8 cellular contexts compared by ENCODE assay signal in the genomic region with DNA sequence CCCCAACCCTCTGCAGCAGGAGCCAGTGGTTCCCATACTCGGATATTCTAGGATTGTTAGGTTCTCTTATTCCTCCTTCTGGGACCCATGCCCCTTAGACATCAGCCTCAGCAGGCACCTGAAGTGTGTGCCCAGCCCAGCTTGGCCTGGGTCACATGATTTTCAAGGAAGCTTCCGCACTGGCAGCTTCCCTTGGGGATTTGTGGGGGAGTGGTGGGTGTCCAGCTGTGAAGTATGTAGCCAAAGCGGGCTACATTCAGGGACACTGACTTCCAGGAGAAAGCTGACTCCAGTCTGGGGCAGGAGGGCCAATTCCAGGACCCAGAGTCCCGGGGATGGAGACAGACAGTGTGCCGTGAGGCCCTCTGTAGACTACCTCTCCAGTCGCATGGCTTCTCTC. TPM values are rescaled to one million over a fixed set of nuclear protein-coding genes. Genes with fewer than 3 reads are reported as not detected.
A peak's percentile ranks its signal among the peaks of the same experiment; 100 is the strongest.
DNase-seq lines count a peak whose midpoint lies in the region; ATAC-seq, FAIRE-seq and TF ChIP-seq lines count a peak whose summit lies in the region.

No MANE protein-coding gene starts in this region.

- no peaks in the 10 kb centered on the region for H3K9me3 ChIP-seq in SK-N-MC (ENCODE audit: low read depth, low read length)
- no peaks in the 10 kb centered on the region for H3K9me3 ChIP-seq in endothelial cell of umbilical vein (replicated peaks; ENCODE audit: control insufficient read depth, insufficient read depth, low read length)

- dilution Hi-C loops in endothelial cell of umbilical vein (cut with MboI; ENCODE audit: extremely low pct_ligation_motif_present, low sequenced_read_pairs): no loop called here

- peak; percentile 44 for DNase-seq in activated CD4-positive, alpha-beta T cell treated with anti-CD3 and anti-CD28 coated beads for 36 hours
- no peak for DNase-seq in activated CD4-positive, alpha-beta T cell treated with anti-CD3 and anti-CD28 coated beads, Interleukin-2, amount 50 U/mL, for 1 hour
- DNase-seq in SK-N-MC (ENCODE audit: low read depth, low spot score): no peak
- peak; percentile 25 for DNase-seq in endothelial cell of umbilical vein (ENCODE audit: low read depth, low spot score)
- DNase-seq in natural killer cell: no peak
- DNase-seq in stimulated activated CD4-positive, alpha-beta T cell treated with anti-CD3 and anti-CD28 coated beads, Interleukin-1b, Interleukin-23, amount 100 ng/mL, for 48 hours: no peak
- DNase-seq in cortex of kidney (lab: John Stamatoyannopoulos, UW): no peak

- no peak for FAIRE-seq in endothelial cell of umbilical vein (lab: Jason Lieb, UNC)

- no peaks in the 10 kb centered on the region for H3K9me3 Mint-ChIP-seq in activated CD4-positive, alpha-beta T cell treated with anti-CD3 and anti-CD28 coated beads for 36 hours (ENCODE audit: low read depth)
- no peaks in the 10 kb centered on the region for H3K9me3 Mint-ChIP-seq in natural killer cell

- no peak overlapping the region for H2AFZ ChIP-seq in endothelial cell of umbilical vein (ENCODE audit: low read depth, low read length)

- H3K9ac ChIP-seq in SK-N-MC (ENCODE audit: insufficient read length) (peak overlapping the region; percentile 59), endothelial cell of umbilical vein (replicated peaks; ENCODE audit: extremely low read depth, insufficient read depth, low read length) (peak overlapping the region; percentile 22)

- CTCF ChIA-PET in activated CD4-positive, alpha-beta T cell treated with anti-CD3 and anti-CD28 coated beads for 36 hours (lab: Charles Lee): interaction anchor here (0.6 to 3.5 kb wide), 8 partner anchors 10 to 475 kb away, joined by 3 to 13 read pairs (median 3); partner anchors contain the start of genes NOLC1 and PPRC1
- CTCF ChIA-PET in endothelial cell of umbilical vein (lab: Charles Lee): interaction anchor here (1.1 kb wide), 1 partner anchor 14 kb away, joined by 6 read pairs; the partner anchor contains the start of gene PPRC1

- H3K27me3 ChIP-seq in endothelial cell of umbilical vein (ENCODE audit: control insufficient read depth in 2 of 2, insufficient read depth in 2 of 2, low read length in 2 of 2): no peaks in the 10 kb centered on the region

- peak overlapping the region; percentile 97 for H3K27ac Mint-ChIP-seq in activated CD4-positive, alpha-beta T cell treated with anti-CD3 and anti-CD28 coated beads for 36 hours
- peak overlapping the region; percentile 77 to 95 for H3K27ac Mint-ChIP-seq in natural killer cell

- peak overlapping the region; percentile 18 for H3K4me2 ChIP-seq in endothelial cell of umbilical vein (ENCODE audit: insufficient read depth, low read length)

- peaks cover 55% of the 10 kb centered on the region for H3K4me1 Mint-ChIP-seq in activated CD4-positive, alpha-beta T cell treated with anti-CD3 and anti-CD28 coated beads for 36 hours
- H3K4me1 Mint-ChIP-seq in natural killer cell: peaks cover 44 to 65% of the 10 kb centered on the region in 2 donors

- H3K4me1 ChIP-seq in endothelial cell of umbilical vein (ENCODE audit: control insufficient read depth, extremely low read depth, insufficient read depth, low read length): peaks cover 50% of the 10 kb centered on the region

- no peak for TF ChIP-seq POLR2A in endothelial cell of umbilical vein (IDR thresholded peaks at IDR 0.05; ENCODE audit: low read depth, low read length)

- H3K27ac ChIP-seq in SK-N-MC (peak overlapping the region; percentile 93), endothelial cell of umbilical vein (ENCODE audit: insufficient read depth, low read depth, low read length) (peak overlapping the region; percentile 12)

- BruUV-seq in endothelial cell of umbilical vein (replicated peaks; lab: Mats Ljungman, UMichigan): no TSS peak

- TF ChIP-seq CTCF in endothelial cell of umbilical vein (IDR thresholded peaks at IDR 0.05; ENCODE audit: extremely low read depth in 1 of 2, insufficient read depth in 1 of 2, low read depth in 1 of 2, low read length in 2 of 2) (no peak), natural killer cell (IDR thresholded peaks at IDR 0.05) (no peak)

- POLR2A ChIA-PET in activated CD4-positive, alpha-beta T cell treated with anti-CD3 and anti-CD28 coated beads for 36 hours (lab: Charles Lee): interaction anchor here (0.5 to 1.0 kb wide), 6 partner anchors 15 to 301 kb away, joined by 3 to 12 read pairs (median 3); partner anchors contain the start of gene OGA
- POLR2A ChIA-PET in endothelial cell of umbilical vein (lab: Charles Lee): no interaction called here

- no peak for ATAC-seq in activated CD4-positive, alpha-beta T cell treated with anti-CD3 and anti-CD28 coated beads for 36 hours
- ATAC-seq in natural killer cell (no peak), HG02759 (IDR thresholded peaks at IDR 0.05; ENCODE audit: unreplicated experiment) (no peak)

- intact Hi-C loops in activated CD4-positive, alpha-beta T cell treated with anti-CD3 and anti-CD28 coated beads for 36 hours (cut with DNase I, micrococcal nuclease): loop anchor here (1.0 to 10.0 kb wide), 7 partner anchors 275 to 767 kb away; partner anchors contain the start of genes ACTR1A (in 1 of the 2), BTRC (in 1 of the 2), FBXW4 (in 1 of the 2) and OGA (in 1 of the 2)
- intact Hi-C loops in endothelial cell of umbilical vein (cut with micrococcal nuclease) (loop anchor here (5.0 kb wide), 1 partner anchor 33 kb away; the partner anchor contains the start of gene NOLC1), natural killer cell (cut with micrococcal nuclease) (no loop called here)

- H3K4me3 Mint-ChIP-seq in activated CD4-positive, alpha-beta T cell treated with anti-CD3 and anti-CD28 coated beads for 36 hours: peak overlapping the region; percentile 81
- H3K4me3 Mint-ChIP-seq in natural killer cell: peak overlapping the region; percentile 87

- H3K36me3 ChIP-seq in SK-N-MC (ENCODE audit: insufficient read depth, low read length): no peaks in the 10 kb centered on the region
- H3K36me3 ChIP-seq in endothelial cell of umbilical vein (ENCODE audit: control insufficient read depth in 2 of 2, extremely low read depth in 1 of 2, insufficient read depth in 2 of 2, low read length in 2 of 2): no peaks in the 10 kb centered on the region

- H3K27me3 Mint-ChIP-seq in activated CD4-positive, alpha-beta T cell treated with anti-CD3 and anti-CD28 coated beads for 36 hours: no peaks in the 10 kb centered on the region
- H3K27me3 Mint-ChIP-seq in natural killer cell (ENCODE audit: low read depth in 2 of 2): no peaks in the 10 kb centered on the region

- H4K20me1 ChIP-seq in endothelial cell of umbilical vein (replicated peaks; ENCODE audit: control insufficient read depth, extremely low read depth, insufficient read depth, low read length): no peaks in the 10 kb centered on the region

- H3K36me3 Mint-ChIP-seq in activated CD4-positive, alpha-beta T cell treated with anti-CD3 and anti-CD28 coated beads for 36 hours (ENCODE audit: low read depth): no peaks in the 10 kb centered on the region
- no peaks in the 10 kb centered on the region for H3K36me3 Mint-ChIP-seq in natural killer cell

- peak overlapping the region; percentile 78 for H3K4me3 ChIP-seq in SK-N-MC
- peak overlapping the region in 1 of 3 experiments; percentile 98 for H3K4me3 ChIP-seq in endothelial cell of umbilical vein (replicated peaks in 1 of 3; ENCODE audit: insufficient read depth in 1 of 3, low read depth in 1 of 3, low read length in 3 of 3)

- H3K9me1 ChIP-seq in endothelial cell of umbilical vein (replicated peaks; ENCODE audit: control insufficient read depth, extremely low read depth, insufficient read depth, low read length): no peaks in the 10 kb centered on the region

- H3K79me2 ChIP-seq in endothelial cell of umbilical vein (ENCODE audit: control insufficient read depth, insufficient read depth, low read length): peaks cover 37% of the 10 kb centered on the region

RNA-seq across cellular contexts. Expression of gene LDB1, which starts 1.3 kb away (rescaled TPM):
- 10 to 100 TPM; 69.6 to 86.7 TPM for total RNA-seq in activated CD4-positive, alpha-beta T cell treated with anti-CD3 and anti-CD28 coated beads for 36 hours
- total RNA-seq in endothelial cell of umbilical vein: 65.7 and 67.7 TPM in 2 replicates
- polyA plus RNA-seq in endothelial cell of umbilical vein: 137 and 149 TPM in 2 replicates
- 73.3 and 78.4 TPM in 2 replicates for polyA plus RNA-seq in endothelial cell of umbilical vein (2011; cell fraction: cytosol; rRNA removed)
- 307 and 369 TPM in 2 replicates for polyA plus RNA-seq in endothelial cell of umbilical vein (2011; cell fraction: nucleus; rRNA removed)
- polyA plus RNA-seq in endothelial cell of umbilical vein (2012): 64.8 and 70.6 TPM in 2 replicates
- 153 and 184 TPM in 2 replicates for polyA minus RNA-seq in endothelial cell of umbilical vein
- polyA minus RNA-seq in endothelial cell of umbilical vein (2011; cell fraction: cytosol; rRNA and poly(A)+ RNA removed): 33.7 TPM
- 78.4 and 81.0 TPM in 2 replicates for polyA minus RNA-seq in endothelial cell of umbilical vein (2011; cell fraction: nucleus; rRNA and poly(A)+ RNA removed)
- total RNA-seq in natural killer cell: 100 to 1,000 TPM; 103 to 109 (median 104) TPM

RNA-seq across cellular contexts. Expression of gene PPRC1, which starts 14.0 kb away (rescaled TPM):
- total RNA-seq in activated CD4-positive, alpha-beta T cell treated with anti-CD3 and anti-CD28 coated beads for 36 hours: 10 to 100 TPM; 61.3 to 74.7 TPM
- total RNA-seq in endothelial cell of umbilical vein: 49.9 and 52.9 TPM in 2 replicates
- polyA plus RNA-seq in endothelial cell of umbilical vein: 26.1 and 27.0 TPM in 2 replicates
- polyA plus RNA-seq in endothelial cell of umbilical vein (2011; cell fraction: cytosol; rRNA removed): 21.3 and 22.0 TPM in 2 replicates
- 79.9 and 81.1 TPM in 2 replicates for polyA plus RNA-seq in endothelial cell of umbilical vein (2011; cell fraction: nucleus; rRNA removed)
- 33.8 and 34.1 TPM in 2 replicates for polyA plus RNA-seq in endothelial cell of umbilical vein (2012)
- 46.1 and 48.0 TPM in 2 replicates for polyA minus RNA-seq in endothelial cell of umbilical vein
- polyA minus RNA-seq in endothelial cell of umbilical vein (2011; cell fraction: cytosol; rRNA and poly(A)+ RNA removed): 24.3 TPM
- 34.3 and 47.4 TPM in 2 replicates for polyA minus RNA-seq in endothelial cell of umbilical vein (2011; cell fraction: nucleus; rRNA and poly(A)+ RNA removed)
- total RNA-seq in natural killer cell: 10 to 100 TPM; 29.1 to 48.0 (median 37.7) TPM

RNA-seq across cellular contexts. Expression of gene NOLC1, which starts 33.3 kb away (rescaled TPM):
- total RNA-seq in activated CD4-positive, alpha-beta T cell treated with anti-CD3 and anti-CD28 coated beads for 36 hours: 100 to 1,000 TPM; 206 to 283 TPM
- 68.2 and 73.1 TPM in 2 replicates for total RNA-seq in endothelial cell of umbilical vein
- polyA plus RNA-seq in endothelial cell of umbilical vein: 26.0 and 32.1 TPM in 2 replicates
- 54.2 and 70.4 TPM in 2 replicates for polyA plus RNA-seq in endothelial cell of umbilical vein (2011; cell fraction: cytosol; rRNA removed)
- 60.0 and 83.8 TPM in 2 replicates for polyA plus RNA-seq in endothelial cell of umbilical vein (2011; cell fraction: nucleus; rRNA removed)
- polyA plus RNA-seq in endothelial cell of umbilical vein (2012): 69.4 and 83.2 TPM in 2 replicates
- polyA minus RNA-seq in endothelial cell of umbilical vein: 29.8 and 32.6 TPM in 2 replicates
- polyA minus RNA-seq in endothelial cell of umbilical vein (2011; cell fraction: cytosol; rRNA and poly(A)+ RNA removed): 116 TPM
- polyA minus RNA-seq in endothelial cell of umbilical vein (2011; cell fraction: nucleus; rRNA and poly(A)+ RNA removed): 10.9 and 13.1 TPM in 2 replicates
- 10 to 100 TPM; 42.6 to 47.5 (median 43.4) TPM for total RNA-seq in natural killer cell

RNA-seq across cellular contexts. Expression of gene HPS6, which starts 53.7 kb away (rescaled TPM):
- total RNA-seq in activated CD4-positive, alpha-beta T cell treated with anti-CD3 and anti-CD28 coated beads for 36 hours: 10 to 100 TPM; 12.9 to 18.9 TPM
- total RNA-seq in endothelial cell of umbilical vein: 18.5 TPM in 2 replicates
- polyA plus RNA-seq in endothelial cell of umbilical vein: 9.3 and 11.6 TPM in 2 replicates
- polyA plus RNA-seq in endothelial cell of umbilical vein (2011; cell fraction: cytosol; rRNA removed): 5.3 and 6.0 TPM in 2 replicates
- polyA plus RNA-seq in endothelial cell of umbilical vein (2011; cell fraction: nucleus; rRNA removed): 2.9 and 3.0 TPM in 2 replicates
- 10.9 and 12.3 TPM in 2 replicates for polyA plus RNA-seq in endothelial cell of umbilical vein (2012)
- 12.1 and 12.6 TPM in 2 replicates for polyA minus RNA-seq in endothelial cell of umbilical vein
- polyA minus RNA-seq in endothelial cell of umbilical vein (2011; cell fraction: cytosol; rRNA and poly(A)+ RNA removed): 15.7 TPM
- polyA minus RNA-seq in endothelial cell of umbilical vein (2011; cell fraction: nucleus; rRNA and poly(A)+ RNA removed): 3.1 and 3.9 TPM in 2 replicates
- 10 to 100 TPM; 10.2 to 20.1 (median 18.5) TPM for total RNA-seq in natural killer cell

Comparison
In these comparisons a context has a peak if more than half of its experiments do, and no peak if none do; other contexts are left out.
1. DNase-seq: peak in activated CD4-positive, alpha-beta T cell treated with anti-CD3 and anti-CD28 coated beads for 36 hours (single experiment) and endothelial cell of umbilical vein (single experiment); none in activated CD4-positive, alpha-beta T cell treated with anti-CD3 and anti-CD28 coated beads, Interleukin-2, amount 50 U/mL, for 1 hour (single experiment), SK-N-MC (single experiment), natural killer cell (single experiment), stimulated activated CD4-positive, alpha-beta T cell treated with anti-CD3 and anti-CD28 coated beads, Interleukin-1b, Interleukin-23, amount 100 ng/mL, for 48 hours (single experiment) and cortex of kidney (single experiment).